15 cellular contexts compared by ENCODE assay signal in genomic region chr1:33143181-33143580, GRCh38. TPM values are rescaled to one million over a fixed set of nuclear protein-coding genes. Genes with fewer than 3 reads are reported as not detected.
DNase-seq lines count a peak whose midpoint lies in the region; ATAC-seq and TF ChIP-seq lines count a peak whose summit lies in the region.
"Had no signal": no experiment of that assay in that cellular context is flagged by ENCODE, and none has a peak within 500 bp of the region (broad histone marks: within the 10 kb centered on the region; RNA-seq: fewer than 3 reads in every experiment).

No MANE protein-coding gene starts in this region.

- H3K36me3 ChIP-seq in adipocyte (ENCODE audit: control insufficient read depth, insufficient read depth, low read length, severe bottlenecking), result peaks cover 8% of the 10 kb centered on the region
- H3K36me3 ChIP-seq in naive thymus-derived CD4-positive, alpha-beta T cell (ENCODE audit: control insufficient read depth in 2 of 3, insufficient read depth in 3 of 3, low read length in 3 of 3), result peaks cover 0 to 35% (median 0%) of the 10 kb centered on the region in 3 experiments

- H3K4me3 Mint-ChIP-seq in glutamatergic neuron (ENCODE audit: unreplicated experiment), result no peak overlapping the region
- H3K4me3 Mint-ChIP-seq in naive thymus-derived CD4-positive, alpha-beta T cell, result no peak overlapping the region
- H3K4me3 Mint-ChIP-seq in T-helper 2 cell treated with Interferon-gamma antibody and Interleukin-4, amounts not matched to agents 5 μg/mL and 100 μg/mL, for 36 hours, result no peak overlapping the region
- H3K4me3 Mint-ChIP-seq: activated T-cell treated with anti-CD3 and anti-CD28 coated beads, Interleukin-2, amount 50 U/mL, for 24 hours had no signal

- intact Hi-C loops in posterior vena cava (cut with DNase I), result no loop called here
- intact Hi-C loops in naive thymus-derived CD4-positive, alpha-beta T cell (cut with micrococcal nuclease), result no loop called here

- H3K4me3 ChIP-seq in adipocyte (ENCODE audit: low read length), result peak overlapping the region; percentile 31
- H3K4me3 ChIP-seq in naive thymus-derived CD4-positive, alpha-beta T cell (ENCODE audit: low read length), result no peak overlapping the region
- H3K4me3 ChIP-seq: skin epidermis had no signal

- peaks cover 21% of the 10 kb centered on the region for H3K4me1 ChIP-seq in adipocyte (ENCODE audit: control insufficient read depth, insufficient read depth, low read length)
- no peaks in the 10 kb centered on the region for H3K4me1 ChIP-seq in naive thymus-derived CD4-positive, alpha-beta T cell (ENCODE audit: control insufficient read depth in 2 of 2, insufficient read depth in 2 of 2, low read length in 2 of 2)

- no peaks in the 10 kb centered on the region for H3K27me3 ChIP-seq in adipocyte (replicated peaks; ENCODE audit: control insufficient read depth, insufficient read depth, low read length)
- H3K27me3 ChIP-seq in naive thymus-derived CD4-positive, alpha-beta T cell (ENCODE audit: control insufficient read depth in 2 of 2, insufficient read depth in 2 of 2, low read length in 2 of 2), result no peaks in the 10 kb centered on the region

- CTCF ChIA-PET in naive thymus-derived CD4-positive, alpha-beta T cell (lab: Charles Lee), result no interaction called here

- DNase-seq in EL (peak; percentile 53), adipocyte (ENCODE audit: low read depth) (peak; percentile 51), glutamatergic neuron (no peak), posterior vena cava (ENCODE audit: low spot score) (peak; percentile 83), UCSD-AML1 (lab: John Stamatoyannopoulos, UW; ENCODE audit: unreplicated experiment) (no peak), cortex of kidney (lab: John Stamatoyannopoulos, UW) (no peak)
- DNase-seq in naive thymus-derived CD4-positive, alpha-beta T cell, result no peak
- DNase-seq in T-helper 2 cell treated with Interferon-gamma antibody and Interleukin-4, amounts not matched to agents 5 μg/mL and 100 μg/mL, for 36 hours (ENCODE audit: low spot score), result no peak
- DNase-seq: activated T-cell treated with anti-CD3 and anti-CD28 coated beads, Interleukin-2, amount 50 U/mL, for 24 hours; islet precursor cell; midbrain; NCI-H69; nucleus accumbens had no signal

- no peaks in the 10 kb centered on the region for H3K9me3 ChIP-seq in adipocyte (ENCODE audit: control insufficient read depth, low read length)
- H3K9me3 ChIP-seq in naive thymus-derived CD4-positive, alpha-beta T cell (ENCODE audit: control insufficient read depth in 2 of 3, low read length in 3 of 3), result no peaks in the 10 kb centered on the region

- H3K9ac ChIP-seq in adipocyte (ENCODE audit: low read length), result no peak overlapping the region

- peak overlapping the region; percentile 35 for H3K27ac Mint-ChIP-seq in glutamatergic neuron (ENCODE audit: unreplicated experiment)
- peak overlapping the region in 1 of 9 donors; percentile 23 for H3K27ac Mint-ChIP-seq in naive thymus-derived CD4-positive, alpha-beta T cell
- no peak overlapping the region for H3K27ac Mint-ChIP-seq in T-helper 2 cell treated with Interferon-gamma antibody and Interleukin-4, amounts not matched to agents 5 μg/mL and 100 μg/mL, for 36 hours
- H3K27ac Mint-ChIP-seq: activated T-cell treated with anti-CD3 and anti-CD28 coated beads, Interleukin-2, amount 50 U/mL, for 24 hours had no signal

- no peak for ATAC-seq in naive thymus-derived CD4-positive, alpha-beta T cell
- ATAC-seq: HCT116 had no signal

- peaks cover 3% of the 10 kb centered on the region for H3K27me3 Mint-ChIP-seq in glutamatergic neuron (ENCODE audit: unreplicated experiment)
- H3K27me3 Mint-ChIP-seq in naive thymus-derived CD4-positive, alpha-beta T cell, result no peaks in the 10 kb centered on the region
- H3K27me3 Mint-ChIP-seq in T-helper 2 cell treated with Interferon-gamma antibody and Interleukin-4, amounts not matched to agents 5 μg/mL and 100 μg/mL, for 36 hours (ENCODE audit: low read depth), result no peaks in the 10 kb centered on the region
- H3K27me3 Mint-ChIP-seq: activated T-cell treated with anti-CD3 and anti-CD28 coated beads, Interleukin-2, amount 50 U/mL, for 24 hours had no signal

- peaks cover 38% of the 10 kb centered on the region for H3K4me1 Mint-ChIP-seq in glutamatergic neuron (ENCODE audit: low read depth, unreplicated experiment)
- peaks cover 4 to 21% (median 7%) of the 10 kb centered on the region in 7 donors for H3K4me1 Mint-ChIP-seq in naive thymus-derived CD4-positive, alpha-beta T cell
- H3K4me1 Mint-ChIP-seq in T-helper 2 cell treated with Interferon-gamma antibody and Interleukin-4, amounts not matched to agents 5 μg/mL and 100 μg/mL, for 36 hours (ENCODE audit: low read depth), result peaks cover 10% of the 10 kb centered on the region

- H3K27ac ChIP-seq in naive thymus-derived CD4-positive, alpha-beta T cell (ENCODE audit: low read depth, low read length), result no peak overlapping the region
- H3K27ac ChIP-seq: skin epidermis had no signal

- H3K9me3 Mint-ChIP-seq in glutamatergic neuron (ENCODE audit: unreplicated experiment), result no peaks in the 10 kb centered on the region
- no peaks in the 10 kb centered on the region for H3K9me3 Mint-ChIP-seq in naive thymus-derived CD4-positive, alpha-beta T cell
- no peaks in the 10 kb centered on the region for H3K9me3 Mint-ChIP-seq in T-helper 2 cell treated with Interferon-gamma antibody and Interleukin-4, amounts not matched to agents 5 μg/mL and 100 μg/mL, for 36 hours
- H3K9me3 Mint-ChIP-seq: activated T-cell treated with anti-CD3 and anti-CD28 coated beads, Interleukin-2, amount 50 U/mL, for 24 hours had no signal

- POLR2A ChIA-PET in naive thymus-derived CD4-positive, alpha-beta T cell (lab: Charles Lee), result interaction anchor here (1.0 kb wide), 1 partner anchor 12 kb away, joined by 3 read pairs; no protein-coding TSS in a partner anchor

- TF ChIP-seq CTCF in glutamatergic neuron (IDR thresholded peaks at IDR 0.05; ENCODE audit: partially characterized antibody, unreplicated experiment), result no peak

- no peaks in the 10 kb centered on the region for H3K36me3 Mint-ChIP-seq in glutamatergic neuron (ENCODE audit: unreplicated experiment)
- peaks cover 0 to 9% (median 6%) of the 10 kb centered on the region in 5 donors for H3K36me3 Mint-ChIP-seq in naive thymus-derived CD4-positive, alpha-beta T cell
- peaks cover 5% of the 10 kb centered on the region for H3K36me3 Mint-ChIP-seq in T-helper 2 cell treated with Interferon-gamma antibody and Interleukin-4, amounts not matched to agents 5 μg/mL and 100 μg/mL, for 36 hours (ENCODE audit: low read depth)

RNA-seq across cellular contexts. Expression of gene TRIM62, which starts 38.7 kb away (rescaled TPM):
- total RNA-seq in glutamatergic neuron (ENCODE audit: unreplicated experiment) (95.7 TPM), posterior vena cava (1 to 10 TPM; 5.0 to 5.2 TPM)
- 10 to 100 TPM; 13.2 to 24.2 (median 19.4) TPM for total RNA-seq in naive thymus-derived CD4-positive, alpha-beta T cell
- polyA plus RNA-seq in naive thymus-derived CD4-positive, alpha-beta T cell, result 1 to 10 TPM; 3.6 to 7.9 TPM

Comparison
In these comparisons a context has a peak if more than half of its experiments do, and no peak if none do; other contexts are left out.
1. DNase-seq: peak in EL (single experiment), adipocyte (single experiment) and posterior vena cava (single experiment); none in glutamatergic neuron (single experiment), UCSD-AML1 (single experiment), naive thymus-derived CD4-positive, alpha-beta T cell (0 of 9), T-helper 2 cell treated with Interferon-gamma antibody and Interleukin-4, amounts not matched to agents 5 μg/mL and 100 μg/mL, for 36 hours (single experiment) and cortex of kidney (single experiment).